Comparison of ENCODE assay signal across 23 cellular contexts in the genomic region with DNA sequence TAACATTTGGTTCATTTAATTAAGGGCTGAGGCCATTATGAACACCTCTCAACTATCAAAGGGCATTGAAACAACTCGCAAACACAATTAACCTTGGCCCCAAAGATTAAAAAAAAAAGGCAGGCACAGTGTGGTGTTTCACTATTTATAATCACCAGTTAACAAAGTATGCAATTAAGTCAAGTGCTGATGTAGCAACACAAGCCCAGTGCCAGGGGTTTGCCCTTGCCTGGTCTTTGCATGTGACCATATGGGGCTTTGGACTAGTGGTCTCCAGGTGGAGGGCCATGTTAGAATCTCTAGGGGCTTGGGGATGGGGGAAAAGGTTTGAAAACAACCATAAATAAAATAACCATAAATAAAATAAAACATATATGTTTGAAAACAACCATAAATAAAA.
"Had no signal": no experiment of that assay in that cellular context is flagged by ENCODE, and none has a peak within 500 bp of the region (broad histone marks: within the 10 kb centered on the region; RNA-seq: fewer than 3 reads in every experiment).

No MANE protein-coding gene starts in this region.

- H3K27ac ChIP-seq: ascending aorta, breast epithelium, gastrocnemius medialis, hepatocyte, skin epidermis, tibial nerve, uterus, WERI-Rb-1 had no signal

- DNase-seq: activated CD4-positive, alpha-beta memory T cell treated with anti-CD3 and anti-CD28 coated beads for 36 hours; activated CD4-positive, alpha-beta T cell treated with anti-CD3 and anti-CD28 coated beads for 36 hours; activated CD8-positive, alpha-beta memory T cell treated with anti-CD3 and anti-CD28 coated beads, Interleukin-2, amount 10 ng/mL, durations not matched to agents 7 days and 5 days; activated naive CD4-positive, alpha-beta T cell treated with anti-CD3 and anti-CD28 coated beads, Interleukin-2, amount 10 ng/mL, durations not matched to agents 7 days and 5 days; activated T-cell treated with anti-CD3 and anti-CD28 coated beads, Interleukin-2, amount 50 U/mL, for 1 hour; dermis blood vessel endothelial cell; effector memory CD8-positive, alpha-beta T cell; gastrocnemius medialis; mesenchymal stem cell; natural killer cell; nucleus accumbens; posterior cingulate gyrus; retina; stimulated activated CD4-positive, alpha-beta T cell treated with anti-CD3 and anti-CD28 coated beads, Interleukin-15, amount 100 ng/mL, for 24 hours; stimulated activated CD4-positive, alpha-beta T cell treated with anti-CD3 and anti-CD28 coated beads, Interleukin-4, amount 100 ng/mL, for 1 hour; stimulated activated naive B cell treated with anti-CD40 and anti-IgM and Interleukin-4, amounts not matched to agents 10 μg/mL and 1 μg/mL and 100 μg/mL, for 72 hours; uterus; WERI-Rb-1 had no signal

- H3K36me3 ChIP-seq: ascending aorta, breast epithelium, gastrocnemius medialis, tibial nerve, uterus, WERI-Rb-1 had no signal

- H2AFZ ChIP-seq: hepatocyte had no signal

- H3K4me3 ChIP-seq: ascending aorta, breast epithelium, gastrocnemius medialis, hepatocyte, skin epidermis, tibial nerve, uterus had no signal

- H3K79me2 ChIP-seq: hepatocyte had no signal

- H3K9me3 Mint-ChIP-seq: activated CD4-positive, alpha-beta memory T cell treated with anti-CD3 and anti-CD28 coated beads for 36 hours; activated naive CD4-positive, alpha-beta T cell treated with anti-CD3 and anti-CD28 coated beads, Interleukin-2, amount 10 ng/mL, durations not matched to agents 7 days and 5 days; effector memory CD8-positive, alpha-beta T cell; natural killer cell; stimulated activated naive B cell treated with anti-CD40 and anti-IgM and Interleukin-4, amounts not matched to agents 10 μg/mL and 1 μg/mL and 100 μg/mL, for 72 hours had no signal

- H3K36me3 Mint-ChIP-seq: activated CD4-positive, alpha-beta memory T cell treated with anti-CD3 and anti-CD28 coated beads for 36 hours; activated CD8-positive, alpha-beta memory T cell treated with anti-CD3 and anti-CD28 coated beads, Interleukin-2, amount 10 ng/mL, durations not matched to agents 7 days and 5 days; activated naive CD4-positive, alpha-beta T cell treated with anti-CD3 and anti-CD28 coated beads, Interleukin-2, amount 10 ng/mL, durations not matched to agents 7 days and 5 days; natural killer cell; stimulated activated naive B cell treated with anti-CD40 and anti-IgM and Interleukin-4, amounts not matched to agents 10 μg/mL and 1 μg/mL and 100 μg/mL, for 72 hours had no signal

- H3K9me3 ChIP-seq: ascending aorta, breast epithelium, gastrocnemius medialis, tibial nerve, uterus had no signal

- H3K27ac Mint-ChIP-seq: activated CD4-positive, alpha-beta memory T cell treated with anti-CD3 and anti-CD28 coated beads for 36 hours; activated CD4-positive, alpha-beta T cell treated with anti-CD3 and anti-CD28 coated beads for 36 hours; activated CD8-positive, alpha-beta memory T cell treated with anti-CD3 and anti-CD28 coated beads, Interleukin-2, amount 10 ng/mL, durations not matched to agents 7 days and 5 days; activated naive CD4-positive, alpha-beta T cell treated with anti-CD3 and anti-CD28 coated beads, Interleukin-2, amount 10 ng/mL, durations not matched to agents 7 days and 5 days; effector memory CD8-positive, alpha-beta T cell; natural killer cell; stimulated activated naive B cell treated with anti-CD40 and anti-IgM and Interleukin-4, amounts not matched to agents 10 μg/mL and 1 μg/mL and 100 μg/mL, for 72 hours had no signal

- H3K4me1 Mint-ChIP-seq: activated CD4-positive, alpha-beta T cell treated with anti-CD3 and anti-CD28 coated beads for 36 hours; activated CD8-positive, alpha-beta memory T cell treated with anti-CD3 and anti-CD28 coated beads, Interleukin-2, amount 10 ng/mL, durations not matched to agents 7 days and 5 days; activated naive CD4-positive, alpha-beta T cell treated with anti-CD3 and anti-CD28 coated beads, Interleukin-2, amount 10 ng/mL, durations not matched to agents 7 days and 5 days; natural killer cell; stimulated activated naive B cell treated with anti-CD40 and anti-IgM and Interleukin-4, amounts not matched to agents 10 μg/mL and 1 μg/mL and 100 μg/mL, for 72 hours had no signal

- H3K27me3 Mint-ChIP-seq: activated naive CD4-positive, alpha-beta T cell treated with anti-CD3 and anti-CD28 coated beads, Interleukin-2, amount 10 ng/mL, durations not matched to agents 7 days and 5 days had no signal

- ATAC-seq: activated CD4-positive, alpha-beta T cell treated with anti-CD3 and anti-CD28 coated beads for 36 hours; activated CD8-positive, alpha-beta memory T cell treated with anti-CD3 and anti-CD28 coated beads, Interleukin-2, amount 10 ng/mL, durations not matched to agents 7 days and 5 days; effector memory CD8-positive, alpha-beta T cell; gastrocnemius medialis; natural killer cell; stimulated activated naive B cell treated with anti-CD40 and anti-IgM and Interleukin-4, amounts not matched to agents 10 μg/mL and 1 μg/mL and 100 μg/mL, for 72 hours had no signal

- H3K27me3 ChIP-seq: ascending aorta, breast epithelium, gastrocnemius medialis, hepatocyte, tibial nerve, uterus had no signal

- H3K4me3 Mint-ChIP-seq: activated CD4-positive, alpha-beta memory T cell treated with anti-CD3 and anti-CD28 coated beads for 36 hours; activated CD4-positive, alpha-beta T cell treated with anti-CD3 and anti-CD28 coated beads for 36 hours; activated CD8-positive, alpha-beta memory T cell treated with anti-CD3 and anti-CD28 coated beads, Interleukin-2, amount 10 ng/mL, durations not matched to agents 7 days and 5 days; activated naive CD4-positive, alpha-beta T cell treated with anti-CD3 and anti-CD28 coated beads, Interleukin-2, amount 10 ng/mL, durations not matched to agents 7 days and 5 days; effector memory CD8-positive, alpha-beta T cell; natural killer cell; stimulated activated naive B cell treated with anti-CD40 and anti-IgM and Interleukin-4, amounts not matched to agents 10 μg/mL and 1 μg/mL and 100 μg/mL, for 72 hours had no signal

- H3K4me2 ChIP-seq: hepatocyte had no signal

- H3K4me1 ChIP-seq: ascending aorta, breast epithelium, gastrocnemius medialis, tibial nerve, uterus had no signal
